In the genomic region with DNA sequence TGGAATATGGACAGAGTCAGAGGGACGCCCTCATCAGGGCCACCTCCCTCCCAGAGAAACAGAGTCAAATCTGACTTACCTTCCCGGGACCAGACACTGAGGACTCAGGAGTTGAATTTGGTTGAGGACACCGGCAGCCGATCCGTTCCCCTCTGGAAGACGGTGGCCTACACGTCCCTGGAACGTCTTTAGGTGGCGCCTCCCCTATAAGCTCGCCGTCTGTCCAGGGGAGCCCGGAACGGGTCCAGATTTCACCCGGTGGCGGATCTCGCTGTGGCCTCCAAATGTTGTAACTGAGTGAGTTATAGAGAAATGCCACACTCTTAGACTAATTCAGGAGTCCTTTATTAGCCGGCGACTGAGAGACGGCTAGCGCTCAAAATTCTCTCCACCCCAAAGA, we compare ENCODE assay signal across 1 cellular context.
TF ChIP-seq lines count a peak whose summit lies in the region.

No MANE protein-coding gene starts in this region.

TF ChIP-seq in H1, 55 proteins besides CTCF, POLR2A, EP300 and RAD21:
- TF ChIP-seq NRF1 (IDR thresholded peaks at IDR 0.05; ENCODE audit: low read depth, low read length) (no peak), ZNF274 (IDR thresholded peaks at IDR 0.05; ENCODE audit: borderline replicate concordance, extremely low read depth, low read length) (no peak), SP2 (IDR thresholded peaks at IDR 0.05; ENCODE audit: low read length) (no peak), SRF (IDR thresholded peaks at IDR 0.05; ENCODE audit: low read depth, low read length) (no peak), JUN (IDR thresholded peaks at IDR 0.05; ENCODE audit: low read depth, low read length) (no peak), TEAD4 (IDR thresholded peaks at IDR 0.05; ENCODE audit: low read depth, low read length) (no peak), CHD1 (IDR thresholded peaks at IDR 0.05; ENCODE audit: low read depth, low read length) (no peak), RFX5 (IDR thresholded peaks at IDR 0.05; ENCODE audit: borderline replicate concordance, low read depth, low read length) (no peak), ASH2L (IDR thresholded peaks at IDR 0.05; ENCODE audit: low read length) (no peak), SP1 (IDR thresholded peaks at IDR 0.05; ENCODE audit: low read depth, low read length) (no peak), MAFK (IDR thresholded peaks at IDR 0.05; ENCODE audit: low read depth, low read length) (no peak), CEBPB (IDR thresholded peaks at IDR 0.05; ENCODE audit: low read depth, low read length) (no peak), TAF1 (IDR thresholded peaks at IDR 0.05; ENCODE audit: low read depth, low read length) (no peak), JUND (IDR thresholded peaks at IDR 0.05; ENCODE audit: low read length) (no peak)
- TF ChIP-seq, protein P1, sequence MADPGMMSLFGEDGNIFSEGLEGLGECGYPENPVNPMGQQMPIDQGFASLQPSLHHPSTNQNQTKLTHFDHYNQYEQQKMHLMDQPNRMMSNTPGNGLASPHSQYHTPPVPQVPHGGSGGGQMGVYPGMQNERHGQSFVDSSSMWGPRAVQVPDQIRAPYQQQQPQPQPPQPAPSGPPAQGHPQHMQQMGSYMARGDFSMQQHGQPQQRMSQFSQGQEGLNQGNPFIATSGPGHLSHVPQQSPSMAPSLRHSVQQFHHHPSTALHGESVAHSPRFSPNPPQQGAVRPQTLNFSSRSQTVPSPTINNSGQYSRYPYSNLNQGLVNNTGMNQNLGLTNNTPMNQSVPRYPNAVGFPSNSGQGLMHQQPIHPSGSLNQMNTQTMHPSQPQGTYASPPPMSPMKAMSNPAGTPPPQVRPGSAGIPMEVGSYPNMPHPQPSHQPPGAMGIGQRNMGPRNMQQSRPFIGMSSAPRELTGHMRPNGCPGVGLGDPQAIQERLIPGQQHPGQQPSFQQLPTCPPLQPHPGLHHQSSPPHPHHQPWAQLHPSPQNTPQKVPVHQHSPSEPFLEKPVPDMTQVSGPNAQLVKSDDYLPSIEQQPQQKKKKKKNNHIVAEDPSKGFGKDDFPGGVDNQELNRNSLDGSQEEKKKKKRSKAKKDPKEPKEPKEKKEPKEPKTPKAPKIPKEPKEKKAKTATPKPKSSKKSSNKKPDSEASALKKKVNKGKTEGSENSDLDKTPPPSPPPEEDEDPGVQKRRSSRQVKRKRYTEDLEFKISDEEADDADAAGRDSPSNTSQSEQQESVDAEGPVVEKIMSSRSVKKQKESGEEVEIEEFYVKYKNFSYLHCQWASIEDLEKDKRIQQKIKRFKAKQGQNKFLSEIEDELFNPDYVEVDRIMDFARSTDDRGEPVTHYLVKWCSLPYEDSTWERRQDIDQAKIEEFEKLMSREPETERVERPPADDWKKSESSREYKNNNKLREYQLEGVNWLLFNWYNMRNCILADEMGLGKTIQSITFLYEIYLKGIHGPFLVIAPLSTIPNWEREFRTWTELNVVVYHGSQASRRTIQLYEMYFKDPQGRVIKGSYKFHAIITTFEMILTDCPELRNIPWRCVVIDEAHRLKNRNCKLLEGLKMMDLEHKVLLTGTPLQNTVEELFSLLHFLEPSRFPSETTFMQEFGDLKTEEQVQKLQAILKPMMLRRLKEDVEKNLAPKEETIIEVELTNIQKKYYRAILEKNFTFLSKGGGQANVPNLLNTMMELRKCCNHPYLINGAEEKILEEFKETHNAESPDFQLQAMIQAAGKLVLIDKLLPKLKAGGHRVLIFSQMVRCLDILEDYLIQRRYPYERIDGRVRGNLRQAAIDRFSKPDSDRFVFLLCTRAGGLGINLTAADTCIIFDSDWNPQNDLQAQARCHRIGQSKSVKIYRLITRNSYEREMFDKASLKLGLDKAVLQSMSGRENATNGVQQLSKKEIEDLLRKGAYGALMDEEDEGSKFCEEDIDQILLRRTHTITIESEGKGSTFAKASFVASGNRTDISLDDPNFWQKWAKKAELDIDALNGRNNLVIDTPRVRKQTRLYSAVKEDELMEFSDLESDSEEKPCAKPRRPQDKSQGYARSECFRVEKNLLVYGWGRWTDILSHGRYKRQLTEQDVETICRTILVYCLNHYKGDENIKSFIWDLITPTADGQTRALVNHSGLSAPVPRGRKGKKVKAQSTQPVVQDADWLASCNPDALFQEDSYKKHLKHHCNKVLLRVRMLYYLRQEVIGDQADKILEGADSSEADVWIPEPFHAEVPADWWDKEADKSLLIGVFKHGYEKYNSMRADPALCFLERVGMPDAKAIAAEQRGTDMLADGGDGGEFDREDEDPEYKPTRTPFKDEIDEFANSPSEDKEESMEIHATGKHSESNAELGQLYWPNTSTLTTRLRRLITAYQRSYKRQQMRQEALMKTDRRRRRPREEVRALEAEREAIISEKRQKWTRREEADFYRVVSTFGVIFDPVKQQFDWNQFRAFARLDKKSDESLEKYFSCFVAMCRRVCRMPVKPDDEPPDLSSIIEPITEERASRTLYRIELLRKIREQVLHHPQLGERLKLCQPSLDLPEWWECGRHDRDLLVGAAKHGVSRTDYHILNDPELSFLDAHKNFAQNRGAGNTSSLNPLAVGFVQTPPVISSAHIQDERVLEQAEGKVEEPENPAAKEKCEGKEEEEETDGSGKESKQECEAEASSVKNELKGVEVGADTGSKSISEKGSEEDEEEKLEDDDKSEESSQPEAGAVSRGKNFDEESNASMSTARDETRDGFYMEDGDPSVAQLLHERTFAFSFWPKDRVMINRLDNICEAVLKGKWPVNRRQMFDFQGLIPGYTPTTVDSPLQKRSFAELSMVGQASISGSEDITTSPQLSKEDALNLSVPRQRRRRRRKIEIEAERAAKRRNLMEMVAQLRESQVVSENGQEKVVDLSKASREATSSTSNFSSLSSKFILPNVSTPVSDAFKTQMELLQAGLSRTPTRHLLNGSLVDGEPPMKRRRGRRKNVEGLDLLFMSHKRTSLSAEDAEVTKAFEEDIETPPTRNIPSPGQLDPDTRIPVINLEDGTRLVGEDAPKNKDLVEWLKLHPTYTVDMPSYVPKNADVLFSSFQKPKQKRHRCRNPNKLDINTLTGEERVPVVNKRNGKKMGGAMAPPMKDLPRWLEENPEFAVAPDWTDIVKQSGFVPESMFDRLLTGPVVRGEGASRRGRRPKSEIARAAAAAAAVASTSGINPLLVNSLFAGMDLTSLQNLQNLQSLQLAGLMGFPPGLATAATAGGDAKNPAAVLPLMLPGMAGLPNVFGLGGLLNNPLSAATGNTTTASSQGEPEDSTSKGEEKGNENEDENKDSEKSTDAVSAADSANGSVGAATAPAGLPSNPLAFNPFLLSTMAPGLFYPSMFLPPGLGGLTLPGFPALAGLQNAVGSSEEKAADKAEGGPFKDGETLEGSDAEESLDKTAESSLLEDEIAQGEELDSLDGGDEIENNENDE (IDR thresholded peaks at IDR 0.05; ENCODE audit: insufficient replicate concordance, low read length): no peak
